Comparison of ENCODE assay signal across 9 cellular contexts in genomic region chr10:62852961-62853702, GRCh38. TPM values are rescaled to one million over a fixed set of nuclear protein-coding genes. Genes with fewer than 3 reads are reported as not detected.
A peak's percentile ranks its signal among the peaks of the same experiment; 100 is the strongest.
DNase-seq lines count a peak whose midpoint lies in the region; ATAC-seq and TF ChIP-seq lines count a peak whose summit lies in the region.
"Had no signal": no experiment of that assay in that cellular context is flagged by ENCODE, and none has a peak within 500 bp of the region (broad histone marks: within the 10 kb centered on the region; RNA-seq: fewer than 3 reads in every experiment).

No MANE protein-coding gene starts in this region.

- H3K4me3 Mint-ChIP-seq in activated T-helper 1 cell treated with anti-CD3 and anti-CD28 coated beads, Interleukin-12 subunit alpha, Interleukin-12 subunit beta, Interleukin-2, Interleukin-4 antibody, amounts not matched to agents 30 ng/mL and 10 ng/mL and 1 ng/mL, durations not matched to agents 14 hours and 24 hours and 36 hours = peak overlapping the region; percentile 58

- peak overlapping the region; percentile 92 for H3K27ac Mint-ChIP-seq in activated T-helper 1 cell treated with anti-CD3 and anti-CD28 coated beads, Interleukin-12 subunit alpha, Interleukin-12 subunit beta, Interleukin-2, Interleukin-4 antibody, amounts not matched to agents 30 ng/mL and 10 ng/mL and 1 ng/mL, durations not matched to agents 14 hours and 24 hours and 36 hours

- H3K4me1 ChIP-seq in testis = no peaks in the 10 kb centered on the region

- H3K9me3 Mint-ChIP-seq in activated T-helper 1 cell treated with anti-CD3 and anti-CD28 coated beads, Interleukin-12 subunit alpha, Interleukin-12 subunit beta, Interleukin-2, Interleukin-4 antibody, amounts not matched to agents 30 ng/mL and 10 ng/mL and 1 ng/mL, durations not matched to agents 14 hours and 24 hours and 36 hours = peaks cover 17% of the 10 kb centered on the region

- H3K27ac ChIP-seq in coronary artery (no peak overlapping the region), testis (no peak overlapping the region)

- H3K9me3 ChIP-seq in testis = no peaks in the 10 kb centered on the region

- H3K27me3 Mint-ChIP-seq in activated T-helper 1 cell treated with anti-CD3 and anti-CD28 coated beads, Interleukin-12 subunit alpha, Interleukin-12 subunit beta, Interleukin-2, Interleukin-4 antibody, amounts not matched to agents 30 ng/mL and 10 ng/mL and 1 ng/mL, durations not matched to agents 14 hours and 24 hours and 36 hours (ENCODE audit: insufficient read depth) = peaks cover 5% of the 10 kb centered on the region

- H3K36me3 Mint-ChIP-seq in activated T-helper 1 cell treated with anti-CD3 and anti-CD28 coated beads, Interleukin-12 subunit alpha, Interleukin-12 subunit beta, Interleukin-2, Interleukin-4 antibody, amounts not matched to agents 30 ng/mL and 10 ng/mL and 1 ng/mL, durations not matched to agents 14 hours and 24 hours and 36 hours (ENCODE audit: low read depth) = peaks cover 5% of the 10 kb centered on the region

- ATAC-seq in GM19438 (IDR thresholded peaks at IDR 0.05; ENCODE audit: low read depth, unreplicated experiment) = peak; percentile 52
- ATAC-seq in HG03159 (IDR thresholded peaks at IDR 0.05; ENCODE audit: unreplicated experiment) = peak; percentile 66

- no peaks in the 10 kb centered on the region for H3K27me3 ChIP-seq in testis

- H3K4me3 ChIP-seq in coronary artery (no peak overlapping the region), testis (no peak overlapping the region)

- TF ChIP-seq CTCF in coronary artery (IDR thresholded peaks at IDR 0.05) (no peak), testis (IDR thresholded peaks at IDR 0.05) (no peak)

- peaks cover 63% of the 10 kb centered on the region for H3K4me1 Mint-ChIP-seq in activated T-helper 1 cell treated with anti-CD3 and anti-CD28 coated beads, Interleukin-12 subunit alpha, Interleukin-12 subunit beta, Interleukin-2, Interleukin-4 antibody, amounts not matched to agents 30 ng/mL and 10 ng/mL and 1 ng/mL, durations not matched to agents 14 hours and 24 hours and 36 hours (ENCODE audit: low read depth)

- H3K36me3 ChIP-seq in testis (ENCODE audit: low read depth, missing control alignments) = no peaks in the 10 kb centered on the region

- DNase-seq in GDM1 (lab: John Stamatoyannopoulos, UW) (peak; percentile 14), amygdala (lab: John Stamatoyannopoulos, UW) (no peak), HuH-7 (ENCODE audit: low spot score) (no peak), coronary artery (ENCODE audit: low spot score) (no peak), testis (no peak)
- peak; percentile 31 for DNase-seq in activated T-helper 1 cell treated with anti-CD3 and anti-CD28 coated beads, Interleukin-12 subunit alpha, Interleukin-12 subunit beta, Interleukin-2, Interleukin-4 antibody, amounts not matched to agents 30 ng/mL and 10 ng/mL and 1 ng/mL, durations not matched to agents 14 hours and 24 hours and 36 hours (ENCODE audit: low spot score)
- DNase-seq: NCI-H774 had no signal

- WGBS in testis, 2 donors = 78 to 88% methylated on average over 6 of the region's 6 CpGs

- intact Hi-C loops in activated T-helper 1 cell treated with anti-CD3 and anti-CD28 coated beads, Interleukin-12 subunit alpha, Interleukin-12 subunit beta, Interleukin-2, Interleukin-4 antibody, amounts not matched to agents 30 ng/mL and 10 ng/mL and 1 ng/mL, durations not matched to agents 14 hours and 24 hours and 36 hours (cut with micrococcal nuclease) = loop anchor here (1.0 to 10.0 kb wide), 7 partner anchors 42 to 854 kb away; no protein-coding TSS in a partner anchor
- intact Hi-C loops in testis (cut with DNase I; ENCODE audit: low total_unique reads) = no loop called here

- TF ChIP-seq POLR2A in testis (IDR thresholded peaks at IDR 0.05) = no peak

RNA-seq across cellular contexts. Expression of gene EGR2, which starts 37.0 kb away (rescaled TPM):
- total RNA-seq in activated T-helper 1 cell treated with anti-CD3 and anti-CD28 coated beads, Interleukin-12 subunit alpha, Interleukin-12 subunit beta, Interleukin-2, Interleukin-4 antibody, amounts not matched to agents 30 ng/mL and 10 ng/mL and 1 ng/mL, durations not matched to agents 14 hours and 24 hours and 36 hours = 268 and 282 TPM in 2 replicates
- 1 to 10 TPM; 6.8 TPM for total RNA-seq in testis
- 8.8 TPM for polyA plus RNA-seq in testis (ENCODE audit: insufficient read depth, low read depth, low replicate concordance)

RNA-seq across cellular contexts. Expression of gene ADO, which starts 48.6 kb away (rescaled TPM):
- 52.3 and 55.8 TPM in 2 replicates for total RNA-seq in activated T-helper 1 cell treated with anti-CD3 and anti-CD28 coated beads, Interleukin-12 subunit alpha, Interleukin-12 subunit beta, Interleukin-2, Interleukin-4 antibody, amounts not matched to agents 30 ng/mL and 10 ng/mL and 1 ng/mL, durations not matched to agents 14 hours and 24 hours and 36 hours
- 10 to 100 TPM; 65.9 to 87.8 TPM for total RNA-seq in testis
- 93.9 TPM for polyA plus RNA-seq in testis (ENCODE audit: insufficient read depth, low read depth, low replicate concordance)

Comparison
In these comparisons a context has a peak if more than half of its experiments do, and no peak if none do; other contexts are left out.
1. DNase-seq: peak in GDM1 (single experiment) and activated T-helper 1 cell treated with anti-CD3 and anti-CD28 coated beads, Interleukin-12 subunit alpha, Interleukin-12 subunit beta, Interleukin-2, Interleukin-4 antibody, amounts not matched to agents 30 ng/mL and 10 ng/mL and 1 ng/mL, durations not matched to agents 14 hours and 24 hours and 36 hours (single experiment); none in amygdala (0 of 56), HuH-7 (single experiment), coronary artery (single experiment) and testis (single experiment).
2. RNA of gene EGR2, which starts 37.0 kb away (total RNA-seq): 268 to 282 TPM in activated T-helper 1 cell treated with anti-CD3 and anti-CD28 coated beads, Interleukin-12 subunit alpha, Interleukin-12 subunit beta, Interleukin-2, Interleukin-4 antibody, amounts not matched to agents 30 ng/mL and 10 ng/mL and 1 ng/mL, durations not matched to agents 14 hours and 24 hours and 36 hours; 6.8 TPM in testis; every median in the first group is over 10 times any median in the second.